ENCODE assay signal across 27 cellular contexts in the genomic region with DNA sequence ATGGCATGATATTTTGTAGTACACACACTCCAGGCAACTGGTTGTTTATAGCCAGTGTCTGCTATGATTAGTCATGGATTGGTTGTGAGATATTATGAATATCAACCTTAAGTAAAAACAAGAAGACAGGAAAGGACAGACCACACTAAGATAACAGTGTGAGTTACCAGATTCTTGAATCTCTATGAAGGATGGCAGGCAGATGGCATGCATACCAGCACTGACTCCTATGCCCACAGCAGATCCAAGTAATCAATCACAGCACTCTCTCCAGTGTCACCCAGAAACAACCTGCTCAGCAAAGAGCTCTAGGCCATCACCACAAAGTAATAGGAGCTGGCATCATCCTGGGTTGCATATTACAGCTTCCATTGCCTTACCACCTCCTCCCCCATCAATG.
DNase-seq lines count a peak whose midpoint lies in the region; ATAC-seq and TF ChIP-seq lines count a peak whose summit lies in the region.
"Had no signal": no experiment of that assay in that cellular context is flagged by ENCODE, and none has a peak within 500 bp of the region (broad histone marks: within the 10 kb centered on the region; RNA-seq: fewer than 3 reads in every experiment).

No MANE protein-coding gene starts in this region.

- H3K9me3 ChIP-seq in RWPE2 (ENCODE audit: severe bottlenecking) (no peaks in the 10 kb centered on the region), mesenchymal stem cell (ENCODE audit: control insufficient read depth, low read length) (no peaks in the 10 kb centered on the region)
- H3K9me3 ChIP-seq: A549 had no signal

- ATAC-seq in RWPE2 (ENCODE audit: low read depth) (0 out of 3 replicates have a peak, but pooled peaks have one; percentile 21), HG03175 (IDR thresholded peaks at IDR 0.05; ENCODE audit: unreplicated experiment) (no peak), GM21786 (IDR thresholded peaks at IDR 0.05; ENCODE audit: unreplicated experiment) (no peak)
- ATAC-seq: A549, GM12878 had no signal

- H2AFZ ChIP-seq in mesenchymal stem cell (ENCODE audit: low read depth, low read length): no peak overlapping the region
- H2AFZ ChIP-seq: PC-9 had no signal

- H4K8ac ChIP-seq in mesenchymal stem cell (ENCODE audit: low read length): no peak overlapping the region

- no peaks in the 10 kb centered on the region for H3K4me1 ChIP-seq in RWPE2 (ENCODE audit: insufficient read depth, poor library complexity, severe bottlenecking)
- peaks cover 9% of the 10 kb centered on the region for H3K4me1 ChIP-seq in mesenchymal stem cell (ENCODE audit: control insufficient read depth, insufficient read depth, low read depth, low read length)

- H2AK5ac ChIP-seq in mesenchymal stem cell (ENCODE audit: low read length, severe bottlenecking): no peak overlapping the region

- DNase-seq in AG09309 (ENCODE audit: low read depth) (peak; percentile 14), HT1080 (ENCODE audit: low read depth) (peak; percentile 41), RWPE2 (ENCODE audit: low spot score) (no peak), mesenchymal stem cell (peak; percentile 4), cerebellar nuclear complex (lab: John Stamatoyannopoulos, UW) (no peak)
- DNase-seq: C1 segment of cervical spinal cord; CD4-positive, alpha-beta memory T cell; DMS 273 treated with DMSO at 0.1 percent for 48 hours; DMS79; EL; GDM1; KBM-7; NCI-H1092 treated with DMSO at 0.1 percent for 48 hours; NCI-H1436; NCI-H187; NCI-H2081 treated with DMSO at 0.1 percent for 48 hours; NCI-H2171; NCI-H524; NCI-H774; NK-92 treated with Interleukin-12 subunit alpha and Interleukin-12 subunit beta, amount 100 ng/mL, for 24 hours; PC-9; RPMI8226; SHP77 had no signal

- H3K79me1 ChIP-seq in mesenchymal stem cell (replicated peaks; ENCODE audit: low read length, poor library complexity, severe bottlenecking): no peaks in the 10 kb centered on the region

- H3K36me3 ChIP-seq in RWPE2 (ENCODE audit: low read depth): no peaks in the 10 kb centered on the region
- H3K36me3 ChIP-seq in mesenchymal stem cell (ENCODE audit: control insufficient read depth in 1 of 2, insufficient read depth in 2 of 2, low read depth in 1 of 2, low read length in 2 of 2): no peaks in the 10 kb centered on the region

- H4K91ac ChIP-seq in mesenchymal stem cell (ENCODE audit: low read length): no peak overlapping the region

- no peak overlapping the region for H3K14ac ChIP-seq in mesenchymal stem cell (ENCODE audit: low read length in 2 of 2)

- TF ChIP-seq CTCF in AG09309 (IDR thresholded peaks at IDR 0.05; ENCODE audit: control insufficient read depth, insufficient read depth, low read depth, low read length, missing control alignments) (no peak), RWPE2 (IDR thresholded peaks at IDR 0.05; ENCODE audit: poor library complexity, severe bottlenecking) (no peak)

- H3K27me3 ChIP-seq in RWPE2 (ENCODE audit: insufficient read depth, poor library complexity, severe bottlenecking) (no peaks in the 10 kb centered on the region), mesenchymal stem cell (ENCODE audit: control insufficient read depth in 1 of 2, insufficient read depth in 1 of 2, low read length in 2 of 2) (peaks cover 20 to 21% of the 10 kb centered on the region in 2 experiments)

- no peak overlapping the region for H2BK5ac ChIP-seq in mesenchymal stem cell (ENCODE audit: low read depth, low read length, poor library complexity, severe bottlenecking)

- H3K4me3 ChIP-seq in AG09309 (ENCODE audit: control insufficient read depth, low read depth, low read length) (no peak overlapping the region), RWPE2 (ENCODE audit: severe bottlenecking) (no peak overlapping the region), mesenchymal stem cell (ENCODE audit: insufficient read depth in 1 of 2, low read depth in 1 of 2, low read length in 2 of 2) (no peak overlapping the region)
- H3K4me3 ChIP-seq: A549, GM12878, PC-9 had no signal

- H3K9ac ChIP-seq in mesenchymal stem cell (ENCODE audit: low read length): no peak overlapping the region

- no peak overlapping the region for H2BK15ac ChIP-seq in mesenchymal stem cell (ENCODE audit: low read depth, poor library complexity, severe bottlenecking)

- no peak overlapping the region for H3K4ac ChIP-seq in mesenchymal stem cell (ENCODE audit: low read depth in 1 of 2, low read length in 2 of 2)

- no peak overlapping the region for H3K27ac ChIP-seq in RWPE2 (ENCODE audit: poor library complexity, severe bottlenecking)
- H3K27ac ChIP-seq in mesenchymal stem cell (ENCODE audit: low read length, poor library complexity, severe bottlenecking): no peak overlapping the region
- H3K27ac ChIP-seq: A549, PC-9 had no signal

- H2BK120ac ChIP-seq in mesenchymal stem cell (ENCODE audit: low read depth, low read length): no peak overlapping the region

- H3K23ac ChIP-seq in mesenchymal stem cell (ENCODE audit: low read length in 2 of 2): no peak overlapping the region

- no peak overlapping the region for H3K4me2 ChIP-seq in mesenchymal stem cell (ENCODE audit: low read length, poor library complexity, severe bottlenecking)
- H3K4me2 ChIP-seq: A549, PC-9 had no signal

- no peak overlapping the region for H3K18ac ChIP-seq in mesenchymal stem cell (ENCODE audit: low read depth in 1 of 2, low read length in 2 of 2)

- H2BK12ac ChIP-seq in mesenchymal stem cell (ENCODE audit: low read length in 2 of 2): no peak overlapping the region

Comparison
In these comparisons a context has a peak if more than half of its experiments do, and no peak if none do; other contexts are left out.
1. DNase-seq: peak in AG09309 (single experiment), HT1080 (single experiment) and mesenchymal stem cell (single experiment); none in RWPE2 (single experiment) and cerebellar nuclear complex (0 of 2).